Comparison of ENCODE assay signal across 13 cellular contexts in the genomic region with DNA sequence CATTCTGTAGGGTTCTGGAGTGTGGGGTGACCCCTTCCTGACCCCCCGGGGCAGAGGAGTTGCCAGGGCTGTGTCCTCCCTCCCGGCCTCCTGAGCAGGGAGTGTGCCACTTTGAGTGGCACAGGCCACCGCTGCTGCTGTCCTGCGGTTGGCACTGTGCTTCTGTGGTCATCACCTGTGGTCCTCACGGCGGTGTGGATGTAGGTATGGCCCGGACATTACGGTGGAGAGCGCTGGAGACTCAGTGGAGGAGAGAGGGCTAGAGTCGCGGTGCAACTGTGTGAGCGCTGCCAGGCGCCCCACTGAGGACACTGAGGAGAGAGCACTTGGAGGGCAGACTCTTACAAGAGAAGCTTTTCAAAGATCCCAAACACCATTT. TPM values are rescaled to one million over a fixed set of nuclear protein-coding genes. Genes with fewer than 3 reads are reported as not detected.
DNase-seq lines count a peak whose midpoint lies in the region; ATAC-seq and TF ChIP-seq lines count a peak whose summit lies in the region.
"Had no signal": no experiment of that assay in that cellular context is flagged by ENCODE, and none has a peak within 500 bp of the region (broad histone marks: within the 10 kb centered on the region; RNA-seq: fewer than 3 reads in every experiment).

No MANE protein-coding gene starts in this region.

- H3K9me3 Mint-ChIP-seq in activated T-helper 17 cell treated with anti-CD3 and anti-CD28 coated beads, Interleukin-2, amount 50 U/mL, for 72 hours = no peaks in the 10 kb centered on the region

- H3F3A ChIP-seq in smooth muscle cell (ENCODE audit: low read depth) = peaks cover 19% of the 10 kb centered on the region

- H2AFZ ChIP-seq in smooth muscle cell (ENCODE audit: low read depth) = no peak overlapping the region

- H3K4me3 Mint-ChIP-seq in activated T-helper 17 cell treated with anti-CD3 and anti-CD28 coated beads, Interleukin-2, amount 50 U/mL, for 72 hours = peak overlapping the region; percentile 73

- DNase-seq in HL-60 (ENCODE audit: low read depth in 1 of 2, low spot score in 1 of 2) (no peak), smooth muscle cell (lab: John Stamatoyannopoulos, UW; ENCODE audit: unreplicated experiment) (no peak), A673 (ENCODE audit: low spot score) (no peak), OCI-M1 (lab: John Stamatoyannopoulos, UW) (no peak), mucosa of descending colon (no peak)
- DNase-seq: activated CD4-positive, alpha-beta T cell treated with anti-CD3 and anti-CD28 coated beads, Interleukin-2, amount 50 U/mL, for 48 hours; brain microvascular endothelial cell; DMS79 treated with DMSO at 0.1 percent for 48 hours; kidney glomerular epithelial cell; SHP77 had no signal

- H3K27me3 ChIP-seq in HL-60 (ENCODE audit: insufficient read depth, poor library complexity, severe bottlenecking) (no peaks in the 10 kb centered on the region), layer of hippocampus (ENCODE audit: control insufficient read depth, insufficient read depth, low read length) (no peaks in the 10 kb centered on the region), smooth muscle cell (ENCODE audit: low read depth) (no peaks in the 10 kb centered on the region), A673 (replicated peaks; ENCODE audit: insufficient read depth, low read depth, low read length, poor library complexity) (no peaks in the 10 kb centered on the region)
- H3K27me3 ChIP-seq: brain microvascular endothelial cell had no signal

- intact Hi-C loops in A673 (cut with micrococcal nuclease; ENCODE audit: unreplicated experiment) (no loop called here), mucosa of descending colon (cut with DNase I, micrococcal nuclease) (no loop called here)

- no peak overlapping the region for H3K4me2 ChIP-seq in smooth muscle cell

- no TSS peak for BruUV-seq in A673 (replicated peaks; lab: Mats Ljungman, UMichigan)

- WGBS in smooth muscle cell (ENCODE audit: low lambda C conversion rate) = 100% methylated on average over 13 of the region's 13 CpGs

- H3K9ac ChIP-seq in smooth muscle cell (ENCODE audit: low read depth) = no peak overlapping the region

- no peaks in the 10 kb centered on the region for H3K36me3 ChIP-seq in smooth muscle cell (ENCODE audit: low read depth)
- H3K36me3 ChIP-seq in A673 (ENCODE audit: insufficient read depth, low read length, poor library complexity, severe bottlenecking) = peaks cover 36% of the 10 kb centered on the region
- no peaks in the 10 kb centered on the region for H3K36me3 ChIP-seq in mucosa of descending colon (ENCODE audit: low read depth)

- peak overlapping the region; percentile 94 for H3K27ac Mint-ChIP-seq in activated T-helper 17 cell treated with anti-CD3 and anti-CD28 coated beads, Interleukin-2, amount 50 U/mL, for 72 hours

- CTCF ChIA-PET in A673 (lab: Charles Lee) = no interaction called here

- peaks cover 39% of the 10 kb centered on the region for H3K79me2 ChIP-seq in smooth muscle cell (ENCODE audit: low read depth)

- no peak for TF ChIP-seq CTCF in HL-60 (IDR thresholded peaks at IDR 0.05; ENCODE audit: insufficient read depth, low read length)
- no peak for TF ChIP-seq CTCF in smooth muscle cell (IDR thresholded peaks at IDR 0.05; ENCODE audit: borderline replicate concordance, insufficient read depth, poor library complexity, severe bottlenecking)
- no peak for TF ChIP-seq CTCF in A673 (conservative IDR thresholded peaks at IDR 0.05; ENCODE audit: low read depth, low read length)
- TF ChIP-seq CTCF in mucosa of descending colon (IDR thresholded peaks at IDR 0.05) = no peak

- H3K9me3 ChIP-seq in smooth muscle cell (replicated peaks; ENCODE audit: low read depth) = no peaks in the 10 kb centered on the region
- no peaks in the 10 kb centered on the region for H3K9me3 ChIP-seq in A673 (ENCODE audit: low read depth, low read length, poor library complexity, severe bottlenecking)
- H3K9me3 ChIP-seq in mucosa of descending colon = no peaks in the 10 kb centered on the region

- H3K4me1 Mint-ChIP-seq in activated T-helper 17 cell treated with anti-CD3 and anti-CD28 coated beads, Interleukin-2, amount 50 U/mL, for 72 hours = peaks cover 50% of the 10 kb centered on the region

- no peaks in the 10 kb centered on the region for H3K27me3 Mint-ChIP-seq in activated T-helper 17 cell treated with anti-CD3 and anti-CD28 coated beads, Interleukin-2, amount 50 U/mL, for 72 hours

- H4K20me1 ChIP-seq in smooth muscle cell (ENCODE audit: low read depth) = peaks cover 9% of the 10 kb centered on the region

- H3K36me3 Mint-ChIP-seq in activated T-helper 17 cell treated with anti-CD3 and anti-CD28 coated beads, Interleukin-2, amount 50 U/mL, for 72 hours (ENCODE audit: low read depth) = peaks cover 99% of the 10 kb centered on the region

- H3K4me3 ChIP-seq in HL-60 (replicated peaks; ENCODE audit: insufficient read depth, low read length) (no peak overlapping the region), smooth muscle cell (no peak overlapping the region), A673 (ENCODE audit: low read depth, low read length, poor library complexity, severe bottlenecking) (no peak overlapping the region), mucosa of descending colon (no peak overlapping the region)

- peak overlapping the region; percentile 61 for H3K27ac ChIP-seq in HL-60 (replicated peaks)
- H3K27ac ChIP-seq in layer of hippocampus (ENCODE audit: low read depth, low read length) = peak overlapping the region; percentile 70
- peak overlapping the region; percentile 78 for H3K27ac ChIP-seq in smooth muscle cell (ENCODE audit: low read depth)
- H3K27ac ChIP-seq in A673 (ENCODE audit: low read depth, low read length, poor library complexity, severe bottlenecking) = no peak overlapping the region

- POLR2A ChIA-PET in A673 (lab: Charles Lee; ENCODE audit: low non-redundant PET) = no interaction called here

- peaks cover 13% of the 10 kb centered on the region for H3K4me1 ChIP-seq in smooth muscle cell (ENCODE audit: low read depth)
- no peaks in the 10 kb centered on the region for H3K4me1 ChIP-seq in A673 (ENCODE audit: insufficient read depth, low read length, poor library complexity, severe bottlenecking)
- peaks cover 29% of the 10 kb centered on the region for H3K4me1 ChIP-seq in mucosa of descending colon (ENCODE audit: low read depth)

- no peak for ATAC-seq in activated T-helper 17 cell treated with anti-CD3 and anti-CD28 coated beads, Interleukin-2, amount 50 U/mL, for 72 hours (replicated peaks)
- ATAC-seq in HG03571 (IDR thresholded peaks at IDR 0.05; ENCODE audit: unreplicated experiment) (no peak), mucosa of descending colon (no peak)

RNA-seq across cellular contexts. Expression of a gene that starts 39.1 kb away (rescaled TPM):
- 100 to 1,000 TPM in 1 of 2 donors, 10 to 100 TPM in 1; 76.1 to 101 TPM for total RNA-seq in activated T-helper 17 cell treated with anti-CD3 and anti-CD28 coated beads, Interleukin-2, amount 50 U/mL, for 72 hours
- total RNA-seq in smooth muscle cell (29.5 and 29.9 TPM in 2 replicates), A673 (2021) (42.5 and 44.2 TPM in 2 replicates), mucosa of descending colon (10 to 100 TPM; 36.2 to 54.3 (median 48.8) TPM)
- 22.6 and 37.8 TPM in 2 replicates for polyA plus RNA-seq in smooth muscle cell

RNA-seq across cellular contexts. Expression of a gene that starts 57.6 kb away (rescaled TPM):
- 100 to 1,000 TPM; 129 to 175 TPM for total RNA-seq in activated T-helper 17 cell treated with anti-CD3 and anti-CD28 coated beads, Interleukin-2, amount 50 U/mL, for 72 hours
- 116 and 172 TPM in 2 replicates for total RNA-seq in smooth muscle cell
- polyA plus RNA-seq in smooth muscle cell = 201 and 310 TPM in 2 replicates
- total RNA-seq in A673 (2021) = 7.2 and 9.5 TPM in 2 replicates
- total RNA-seq in mucosa of descending colon = 10 to 100 TPM; 21.9 to 41.3 (median 23.2) TPM
